In the genomic region with DNA sequence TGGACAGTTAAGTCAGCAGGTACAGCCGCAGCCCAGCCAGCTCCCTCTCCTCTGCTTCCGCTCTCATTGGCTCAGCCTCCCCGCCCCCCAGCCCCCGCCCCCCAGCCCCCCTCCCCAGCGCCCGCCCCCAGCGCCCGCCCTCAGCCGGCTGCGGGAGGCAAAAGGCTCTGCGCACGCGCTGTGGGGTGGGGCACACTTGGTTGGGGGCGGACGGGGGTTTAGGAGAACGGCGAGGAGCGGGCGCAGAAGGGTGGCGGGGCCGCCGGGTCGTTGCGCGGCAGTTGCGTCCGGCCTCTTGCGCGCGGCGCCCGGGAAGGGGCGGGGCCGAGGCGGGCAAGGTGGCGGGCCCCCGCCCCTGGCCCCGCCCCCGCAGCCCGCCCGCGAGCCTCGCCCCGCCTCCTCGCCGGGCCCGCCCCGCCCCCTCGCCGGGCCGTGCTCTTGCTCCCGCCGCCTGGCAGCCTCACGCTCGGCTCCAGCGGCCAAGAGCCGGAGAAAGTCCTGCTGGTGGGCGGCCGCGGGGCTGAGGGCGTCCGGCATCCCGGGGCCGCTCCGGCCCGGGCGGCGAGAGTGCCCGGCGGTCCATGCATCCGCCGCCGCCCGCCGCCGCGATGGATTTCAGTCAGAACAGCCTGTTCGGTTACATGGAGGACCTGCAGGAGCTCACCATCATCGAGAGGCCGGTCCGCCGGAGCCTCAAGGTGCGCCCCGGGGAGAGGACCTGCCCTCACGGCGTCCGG, we compare ENCODE assay signal across 8 cellular contexts. TPM values are rescaled to one million over a fixed set of nuclear protein-coding genes. Genes with fewer than 3 reads are reported as not detected.
A peak's percentile ranks its signal among the peaks of the same experiment; 100 is the strongest.
DNase-seq lines count a peak whose midpoint lies in the region; ATAC-seq and TF ChIP-seq lines count a peak whose summit lies in the region.

A gene with protein sequence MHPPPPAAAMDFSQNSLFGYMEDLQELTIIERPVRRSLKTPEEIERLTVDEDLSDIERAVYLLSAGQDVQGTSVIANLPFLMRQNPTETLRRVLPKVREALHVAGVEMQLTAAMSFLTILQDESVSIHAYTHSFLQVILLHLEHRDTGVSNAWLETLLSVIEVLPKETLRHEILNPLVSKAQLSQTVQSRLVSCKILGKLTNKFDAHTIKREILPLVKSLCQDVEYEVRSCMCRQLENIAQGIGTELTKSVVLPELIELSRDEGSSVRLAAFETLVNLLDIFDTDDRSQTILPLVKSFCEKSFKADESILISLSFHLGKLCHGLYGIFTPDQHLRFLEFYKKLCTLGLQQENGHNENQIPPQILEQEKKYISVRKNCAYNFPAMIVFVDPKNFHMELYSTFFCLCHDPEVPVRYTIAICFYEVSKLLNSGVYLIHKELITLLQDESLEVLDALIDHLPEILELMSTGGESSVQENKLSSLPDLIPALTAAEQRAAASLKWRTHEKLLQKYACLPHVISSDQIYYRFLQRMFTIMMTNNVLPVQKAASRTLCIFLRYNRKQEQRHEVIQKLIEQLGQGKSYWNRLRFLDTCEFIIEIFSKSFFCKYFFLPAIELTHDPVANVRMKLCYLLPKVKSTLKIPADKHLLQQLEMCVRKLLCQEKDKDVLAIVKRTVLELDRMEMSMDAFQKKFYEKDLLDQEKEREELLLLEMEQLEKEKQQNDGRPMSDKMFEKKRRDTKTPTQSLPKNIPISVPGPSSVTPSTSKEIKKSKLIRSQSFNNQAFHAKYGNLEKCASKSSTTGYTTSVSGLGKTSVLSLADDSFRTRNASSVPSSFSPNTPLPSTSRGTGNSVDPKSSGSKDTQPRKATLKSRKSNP (plus strand): TSS at position 438 of the 737 bp plus-strand sequence. CDS start 144 bp downstream, at position 582.

- no peaks in the 10 kb centered on the region for H3K79me2 ChIP-seq in MM.1S (ENCODE audit: low read length)

- peak; percentile 91 for ATAC-seq in gastroesophageal sphincter

- no peaks in the 10 kb centered on the region for H3K9me3 ChIP-seq in MM.1S (replicated peaks; ENCODE audit: insufficient read depth, low read length)
- no peaks in the 10 kb centered on the region for H3K9me3 ChIP-seq in SJCRH30 (replicated peaks)
- H3K9me3 ChIP-seq in gastroesophageal sphincter = no peaks in the 10 kb centered on the region

- H3K4me3 ChIP-seq in MM.1S (ENCODE audit: low read length) (peak within 1 kb of the TSS; percentile 62), SJCRH30 (peak within 1 kb of the TSS; percentile 98), gastroesophageal sphincter (peak within 1 kb of the TSS; percentile 32 to 66)

- DNase-seq in DMS79 (lab: John Stamatoyannopoulos, UW) (peak; percentile 76), H4 (ENCODE audit: low spot score) (peak; percentile 92), MM.1S (peak; percentile 79), SJCRH30 (peak; percentile 96 to 97), nucleus accumbens (lab: John Stamatoyannopoulos, UW) (peak in 55 of 56 donors; percentile 37 to 91 (median 80)), substantia nigra (lab: John Stamatoyannopoulos, UW) (peak in 48 of 49 donors; percentile 49 to 96 (median 79))
- DNase-seq in activated naive CD4-positive, alpha-beta T cell treated with Interleukin-2 at 50 U/mL for 16 hours = peak; percentile 86

- no peaks in the 10 kb centered on the region; the same call in 1 of the 2 replicates for H3F3A ChIP-seq in MM.1S (ENCODE audit: insufficient read depth, low read length)

- no peaks in the 10 kb centered on the region for H3K4me1 ChIP-seq in MM.1S (ENCODE audit: low read length)
- H3K4me1 ChIP-seq in SJCRH30 = peaks cover 22% of the 10 kb centered on the region
- peaks cover 2 to 28% (median 13%) of the 10 kb centered on the region in 3 donors for H3K4me1 ChIP-seq in gastroesophageal sphincter

- no peak for TF ChIP-seq POLR2A in gastroesophageal sphincter (IDR thresholded peaks at IDR 0.05)

- no peaks in the 10 kb centered on the region for H3K9me2 ChIP-seq in MM.1S (replicated peaks; ENCODE audit: insufficient read depth, low read length)

- no peak within 1 kb of the TSS for H3K27ac ChIP-seq in MM.1S (ENCODE audit: low read length)
- peak within 1 kb of the TSS; percentile 95 for H3K27ac ChIP-seq in SJCRH30
- H3K27ac ChIP-seq in gastroesophageal sphincter = peak within 1 kb of the TSS in 3 of 4 donors; percentile 22 to 64 (median 28)
- H3K27ac ChIP-seq in substantia nigra (ENCODE audit: low read depth, low read length, poor library complexity, severe bottlenecking) = peak within 1 kb of the TSS; percentile 47

- H4K20me1 ChIP-seq in MM.1S (ENCODE audit: insufficient read depth, low read length) = no peaks in the 10 kb centered on the region

- peak within 1 kb of the TSS; percentile 65; the same call in 1 of the 2 replicates for H2AFZ ChIP-seq in MM.1S (ENCODE audit: low read length)

- TF ChIP-seq EP300 in gastroesophageal sphincter (IDR thresholded peaks at IDR 0.05) = no peak

- H3K36me3 ChIP-seq in MM.1S (replicated peaks; ENCODE audit: insufficient read depth, low read length) (no peaks in the 10 kb centered on the region), SJCRH30 (no peaks in the 10 kb centered on the region), gastroesophageal sphincter (no peaks in the 10 kb centered on the region)

- H3K9ac ChIP-seq in MM.1S (ENCODE audit: low read length) = peak within 1 kb of the TSS; percentile 29; the same call in 1 of the 2 replicates

- WGBS in gastroesophageal sphincter (ENCODE audit: low coverage in 1 of 2), 2 donors = no CpG with 5 or more reads among the region's 87 CpGs

- peak within 1 kb of the TSS; percentile 79 for H3K4me2 ChIP-seq in MM.1S (ENCODE audit: low read depth, low read length)

- H3K27me3 ChIP-seq in MM.1S (replicated peaks; ENCODE audit: insufficient read depth, low read length) = no peaks in the 10 kb centered on the region; the same call in 1 of the 2 replicates
- H3K27me3 ChIP-seq in SJCRH30 = no peaks in the 10 kb centered on the region
- peaks cover 78% of the 10 kb centered on the region for H3K27me3 ChIP-seq in gastroesophageal sphincter

- TF ChIP-seq CTCF in MM.1S (IDR thresholded peaks at IDR 0.05; ENCODE audit: low read length) (no peak), gastroesophageal sphincter (IDR thresholded peaks at IDR 0.05) (no peak)

RNA-seq across cellular contexts. Expression of the gene that starts here (rescaled TPM):
- total RNA-seq in H4 (2014; rRNA removed; shearing (Covaris generic)) = 3.3 and 3.8 TPM in 2 replicates
- total RNA-seq in SJCRH30 (2014; rRNA removed; shearing (Covaris generic)) = 35.5 and 47.1 TPM in 2 replicates
- total RNA-seq in gastroesophageal sphincter = 1 to 10 TPM in 2 of 4 donors, under 1 TPM in 2; 0.12 to 6.5 (median 1.4) TPM
